In the genomic region with DNA sequence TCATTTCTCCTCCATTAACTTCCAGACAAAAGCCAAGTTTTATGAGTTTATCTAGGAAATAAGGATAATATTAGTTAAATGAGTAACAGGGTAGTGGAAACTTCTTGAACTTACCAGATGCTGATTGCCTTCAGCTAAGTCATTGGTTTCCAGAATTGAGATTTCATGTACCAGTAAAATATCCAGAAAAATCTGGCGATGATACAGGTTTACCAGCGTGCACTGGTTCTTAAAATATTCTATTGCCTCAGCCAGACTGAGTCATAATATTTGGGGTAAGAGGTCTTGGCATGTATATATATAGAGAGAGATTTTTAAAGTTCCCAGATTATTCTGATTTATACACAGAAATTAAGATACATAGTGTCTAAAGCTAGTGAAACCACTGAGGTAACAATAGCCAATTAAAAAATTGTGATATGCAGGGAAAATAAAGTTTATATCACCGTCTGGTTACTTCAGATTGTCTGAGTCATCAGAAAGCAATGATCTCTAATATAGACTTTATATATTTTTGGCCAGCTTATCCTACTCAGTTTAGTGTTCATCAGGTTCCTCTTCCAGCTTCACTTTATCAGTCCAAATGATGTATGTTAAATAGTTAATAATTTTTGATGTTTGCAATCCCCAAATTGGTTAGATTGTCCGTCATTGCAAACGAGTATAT, we compare ENCODE assay signal across 19 cellular contexts. TPM values are rescaled to one million over a fixed set of nuclear protein-coding genes. Genes with fewer than 3 reads are reported as not detected.
DNase-seq lines count a peak whose midpoint lies in the region; ATAC-seq and TF ChIP-seq lines count a peak whose summit lies in the region.
"Had no signal": no experiment of that assay in that cellular context is flagged by ENCODE, and none has a peak within 500 bp of the region (broad histone marks: within the 10 kb centered on the region; RNA-seq: fewer than 3 reads in every experiment).

No MANE protein-coding gene starts in this region.

- H3K9ac ChIP-seq in adipocyte (ENCODE audit: low read length), result no peak overlapping the region

- no peak for ATAC-seq in sciatic nerve

- POLR2A ChIA-PET in RWPE1 (lab: Yijun Ruan, JAX; ENCODE audit: low non-redundant PET), result no interaction called here

- H3K9me3 ChIP-seq in adipocyte (ENCODE audit: control insufficient read depth, low read length), result no peaks in the 10 kb centered on the region
- H3K9me3 ChIP-seq: HAP-1 had no signal

- no peak for TF ChIP-seq CTCF in RWPE1 (conservative IDR thresholded peaks at IDR 0.05; ENCODE audit: low read depth)

- intact Hi-C loops in sciatic nerve (cut with DNase I), result no loop called here

- peaks cover 12% of the 10 kb centered on the region for H3K4me1 ChIP-seq in adipocyte (ENCODE audit: control insufficient read depth, insufficient read depth, low read length)
- H3K4me1 ChIP-seq: HAP-1 had no signal

- no peaks in the 10 kb centered on the region for H3K36me3 ChIP-seq in adipocyte (ENCODE audit: control insufficient read depth, insufficient read depth, low read length, severe bottlenecking)

- no peaks in the 10 kb centered on the region for H3K27me3 ChIP-seq in adipocyte (replicated peaks; ENCODE audit: control insufficient read depth, insufficient read depth, low read length)

- no peak overlapping the region for H3K27ac ChIP-seq in RWPE1
- H3K27ac ChIP-seq: SK-N-MC had no signal

- CTCF ChIA-PET in RWPE1 (lab: Yijun Ruan, JAX), result interaction anchor here (0.6 to 0.7 kb wide), 2 partner anchors 150 to 159 kb away, joined by 3 to 4 read pairs; no protein-coding TSS in a partner anchor

- H3K4me3 ChIP-seq in adipocyte (ENCODE audit: low read length), result no peak overlapping the region
- H3K4me3 ChIP-seq in skeletal muscle cell (ENCODE audit: low read depth, low read length), result no peak overlapping the region
- H3K4me3 ChIP-seq: HAP-1, SK-N-MC had no signal

- DNase-seq in ELR (ENCODE audit: low read depth) (peak; percentile 6), adipocyte (ENCODE audit: low read depth) (peak; percentile 3), fibroblast of gingiva (ENCODE audit: low read depth) (peak; percentile 72), skeletal muscle cell (ENCODE audit: low read depth) (peak; percentile 12), AML-193 (lab: John Stamatoyannopoulos, UW) (no peak), foreskin melanocyte (no peak), sciatic nerve (ENCODE audit: low spot score) (no peak), RWPE1 (ENCODE audit: low spot score) (no peak)
- DNase-seq: ACHN; CD4-positive, CD25-positive, alpha-beta regulatory T cell; COR-L47; KBM-7; NCI-H1105 treated with DMSO at 0.1 percent for 48 hours; NCI-H1694; NCI-H510A; NCI-H748 treated with DMSO at 0.1 percent for 48 hours; SHP77 had no signal

RNA-seq across cellular contexts. Expression of a gene that starts 39.5 kb away (rescaled TPM):
- total RNA-seq in sciatic nerve, result 8.6 TPM

Comparison
In these comparisons a context has a peak if more than half of its experiments do, and no peak if none do; other contexts are left out.
1. DNase-seq: peak in ELR (single experiment), adipocyte (single experiment), fibroblast of gingiva (single experiment) and skeletal muscle cell (single experiment); none in AML-193 (0 of 2), foreskin melanocyte (single experiment), sciatic nerve (single experiment) and RWPE1 (single experiment).